Comparison of ENCODE assay signal across 8 cellular contexts in genomic region chr16:2720719-2721633, GRCh38.
DNase-seq lines count a peak whose midpoint lies in the region; ATAC-seq lines count a peak whose summit lies in the region.

No MANE protein-coding gene starts in this region.

- ATAC-seq in GM18868 (IDR thresholded peaks at IDR 0.05; ENCODE audit: unreplicated experiment) = peak; percentile 81
- ATAC-seq in HG03103 (IDR thresholded peaks at IDR 0.05; ENCODE audit: low read depth, unreplicated experiment) = peak; percentile 80

- DNase-seq in AG08396 (ENCODE audit: low spot score) (peak; percentile 94), NCI-H2196 treated with DMSO at 0.1 percent for 48 hours (lab: John Stamatoyannopoulos, UW; ENCODE audit: unreplicated experiment) (peak; percentile 83), cerebellar cortex (ENCODE audit: low spot score) (peak; percentile 75), kidney tubule cell (ENCODE audit: low spot score) (peak; percentile 86)
- DNase-seq in activated CD4-positive, CD25-positive, alpha-beta regulatory T cell treated with anti-CD3 and anti-CD28 coated beads, Interleukin-2, amount 50 U/mL, for 16 hours (ENCODE audit: low read depth, low spot score) = peak; percentile 60
- DNase-seq in stimulated activated CD4-positive, alpha-beta T cell treated with anti-CD3 and anti-CD28 coated beads, Interleukin-1b, Interleukin-23, amount 100 ng/mL, for 4 hours (ENCODE audit: low read depth in 2 of 2) = peak; percentile 77 to 82

Comparison
In these comparisons a context has a peak if more than half of its experiments do, and no peak if none do; other contexts are left out.
1. Peak in every context shown above with its lines: DNase-seq and ATAC-seq.